8 cellular contexts compared by ENCODE assay signal in genomic region chr1:54671985-54672608, GRCh38. TPM values are rescaled to one million over a fixed set of nuclear protein-coding genes. Genes with fewer than 3 reads are reported as not detected.
DNase-seq lines count a peak whose midpoint lies in the region; ATAC-seq and TF ChIP-seq lines count a peak whose summit lies in the region.

No MANE protein-coding gene starts in this region.

- no peaks in the 10 kb centered on the region for H3K27me3 Mint-ChIP-seq in nephron (ENCODE audit: low read depth)

- H3K4me1 Mint-ChIP-seq in nephron = no peaks in the 10 kb centered on the region

- H3K4me3 ChIP-seq in suprapubic skin = no peak overlapping the region

- TF ChIP-seq EP300 in suprapubic skin (IDR thresholded peaks at IDR 0.05) = no peak

- TF ChIP-seq CTCF in GM10266 (IDR thresholded peaks at IDR 0.05; ENCODE audit: control insufficient read depth, insufficient read depth, low read depth, missing control alignments) (peak; percentile 86), nephron (IDR thresholded peaks at IDR 0.05; ENCODE audit: unreplicated experiment in 3 of 3) (peak; percentile 48 to 73 (median 56)), suprapubic skin (IDR thresholded peaks at IDR 0.05) (peak; percentile 55 to 63)

- H3K4me3 Mint-ChIP-seq in nephron = no peak overlapping the region

- H3K36me3 Mint-ChIP-seq in nephron (ENCODE audit: low read depth) = no peaks in the 10 kb centered on the region

- no peaks in the 10 kb centered on the region for H3K4me1 ChIP-seq in suprapubic skin

- ATAC-seq in HG03135 (IDR thresholded peaks at IDR 0.05; ENCODE audit: unreplicated experiment) (peak; percentile 81), HG02852 (IDR thresholded peaks at IDR 0.05; ENCODE audit: unreplicated experiment) (no peak)

- H3K27me3 ChIP-seq in suprapubic skin = no peaks in the 10 kb centered on the region

- H3K27ac Mint-ChIP-seq in nephron = no peak overlapping the region

- 63% methylated on average over 6 of the region's 6 CpGs for WGBS in suprapubic skin

- H3K9me3 ChIP-seq in suprapubic skin = no peaks in the 10 kb centered on the region

- H3K9me3 Mint-ChIP-seq in nephron = peaks cover 5% of the 10 kb centered on the region

- no peak overlapping the region for H3K27ac ChIP-seq in suprapubic skin

- H3K36me3 ChIP-seq in suprapubic skin = no peaks in the 10 kb centered on the region

- TF ChIP-seq POLR2A in suprapubic skin (IDR thresholded peaks at IDR 0.05) = no peak

- DNase-seq in GM10266 (ENCODE audit: extremely low spot score) = peak; percentile 62
- peak; percentile 62 for DNase-seq in NCI-H69 (lab: John Stamatoyannopoulos, UW)
- peak; percentile 41 to 59 for DNase-seq in activated CD4-positive, alpha-beta T cell treated with anti-CD3 and anti-CD28 coated beads, Interleukin-2, amount 50 U/mL, for 24 hours (ENCODE audit: low read depth in 1 of 2, low spot score in 1 of 2)
- peak; percentile 4 for DNase-seq in effector CD8-positive, alpha-beta T cell (lab: John Stamatoyannopoulos, UW)
- DNase-seq in suprapubic skin (ENCODE audit: low spot score in 2 of 2) = no peak

RNA-seq across cellular contexts. Expression of gene MROH7, which starts 30.5 kb away (rescaled TPM):
- 1 to 10 TPM; 2.0 to 5.7 (median 3.8) TPM for total RNA-seq in suprapubic skin

RNA-seq across cellular contexts. Expression of gene TTC4, which starts 43.6 kb away (rescaled TPM):
- total RNA-seq in suprapubic skin = 10 to 100 TPM; 16.7 to 59.9 (median 18.2) TPM

RNA-seq across cellular contexts. Expression of gene FAM151A, which starts 48.8 kb away (rescaled TPM):
- under 1 TPM in 1 of 4 donors, not detected in 3; 0.47 TPM for total RNA-seq in suprapubic skin

Comparison
In these comparisons a context has a peak if more than half of its experiments do, and no peak if none do; other contexts are left out.
1. DNase-seq: peak in GM10266 (single experiment), NCI-H69 (single experiment), activated CD4-positive, alpha-beta T cell treated with anti-CD3 and anti-CD28 coated beads, Interleukin-2, amount 50 U/mL, for 24 hours (2 of 2) and effector CD8-positive, alpha-beta T cell (single experiment); none in suprapubic skin (0 of 2).
2. Peak in every context shown above with its lines, with median percentiles within 50 percentile points of each other: CTCF ChIP-seq.